In the genomic region with DNA sequence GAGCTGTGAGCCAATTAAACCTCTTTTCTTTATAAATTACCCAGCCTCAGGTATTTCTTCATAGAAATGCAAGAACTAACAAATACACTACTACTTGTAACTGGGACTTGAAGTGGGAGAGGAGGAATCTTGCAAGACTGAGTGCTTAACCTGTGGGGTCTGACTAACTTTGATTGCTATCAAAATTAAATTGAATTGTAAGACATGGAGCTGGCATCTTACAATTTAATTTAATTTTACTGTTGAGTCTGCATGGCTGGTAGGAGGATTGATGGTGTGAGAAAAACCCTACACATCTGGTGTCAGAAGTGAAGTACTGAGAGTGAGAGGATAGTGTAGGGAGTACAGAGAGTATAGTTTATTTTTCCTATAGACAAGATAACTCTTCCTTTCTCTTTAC, we compare ENCODE assay signal across 27 cellular contexts.
DNase-seq lines count a peak whose midpoint lies in the region; ATAC-seq and TF ChIP-seq lines count a peak whose summit lies in the region.
"Had no signal": no experiment of that assay in that cellular context is flagged by ENCODE, and none has a peak within 500 bp of the region (broad histone marks: within the 10 kb centered on the region; RNA-seq: fewer than 3 reads in every experiment).

No MANE protein-coding gene starts in this region.

- peak; percentile 91 for DNase-seq in SK-N-DZ (ENCODE audit: low spot score)
- DNase-seq in right lobe of liver = no peak
- DNase-seq: 8988T; ACHN; AML-193; BE2C; C1 segment of cervical spinal cord; Caco-2; Calu3; CD4-positive, alpha-beta memory T cell; CD4-positive, alpha-beta T cell; CD4-positive, CD25-positive, alpha-beta regulatory T cell; CD8-positive, alpha-beta memory T cell; CD8-positive, alpha-beta T cell; COR-L47; DMS 273 treated with DMSO at 0.1 percent for 48 hours; DMS153; DMS53; DMS79; DMS79 treated with DMSO at 0.1 percent for 48 hours; DND-41; EL had no signal

- no peaks in the 10 kb centered on the region for H3K36me3 ChIP-seq in right lobe of liver
- H3K36me3 ChIP-seq: BE2C; BLaER1; BLaER1 treated with 17β-estradiol and CSF1 and Interleukin-3, amounts not matched to agents 10 nM and 100 nM had no signal

- intact Hi-C loops in right lobe of liver (cut with DNase I) = no loop called here

- no peak overlapping the region for H3K27ac ChIP-seq in right lobe of liver
- H3K27ac ChIP-seq: 22Rv1; A549; BLaER1; BLaER1 treated with 17β-estradiol and CSF1 and Interleukin-3, amounts not matched to agents 10 nM and 100 nM; C4-2B had no signal

- no peaks in the 10 kb centered on the region for H3K9me3 ChIP-seq in right lobe of liver
- H3K9me3 ChIP-seq: A549, BE2C, BLaER1, Caco-2 had no signal

- ATAC-seq in right lobe of liver = no peak
- ATAC-seq: A549; CD8-positive, alpha-beta T cell had no signal

- no peak for TF ChIP-seq CTCF in right lobe of liver (IDR thresholded peaks at IDR 0.05)

- no peak overlapping the region for H3K4me3 ChIP-seq in right lobe of liver
- H3K4me3 ChIP-seq: A549; BLaER1; BLaER1 treated with 17β-estradiol and CSF1 and Interleukin-3, amounts not matched to agents 10 nM and 100 nM had no signal

- peaks cover 0 to 5% (median 0%) of the 10 kb centered on the region in 4 donors for H3K4me1 ChIP-seq in right lobe of liver
- H3K4me1 ChIP-seq: A549; BE2C; BLaER1; BLaER1 treated with 17β-estradiol and CSF1 and Interleukin-3, amounts not matched to agents 10 nM and 100 nM; Caco-2 had no signal

- H3K27me3 ChIP-seq in right lobe of liver = no peaks in the 10 kb centered on the region
- H3K27me3 ChIP-seq: BE2C; BLaER1; BLaER1 treated with 17β-estradiol and CSF1 and Interleukin-3, amounts not matched to agents 10 nM and 100 nM had no signal

- no peak for TF ChIP-seq POLR2A in right lobe of liver (IDR thresholded peaks at IDR 0.05)
